Comparison of ENCODE assay signal across 8 cellular contexts in the genomic region with DNA sequence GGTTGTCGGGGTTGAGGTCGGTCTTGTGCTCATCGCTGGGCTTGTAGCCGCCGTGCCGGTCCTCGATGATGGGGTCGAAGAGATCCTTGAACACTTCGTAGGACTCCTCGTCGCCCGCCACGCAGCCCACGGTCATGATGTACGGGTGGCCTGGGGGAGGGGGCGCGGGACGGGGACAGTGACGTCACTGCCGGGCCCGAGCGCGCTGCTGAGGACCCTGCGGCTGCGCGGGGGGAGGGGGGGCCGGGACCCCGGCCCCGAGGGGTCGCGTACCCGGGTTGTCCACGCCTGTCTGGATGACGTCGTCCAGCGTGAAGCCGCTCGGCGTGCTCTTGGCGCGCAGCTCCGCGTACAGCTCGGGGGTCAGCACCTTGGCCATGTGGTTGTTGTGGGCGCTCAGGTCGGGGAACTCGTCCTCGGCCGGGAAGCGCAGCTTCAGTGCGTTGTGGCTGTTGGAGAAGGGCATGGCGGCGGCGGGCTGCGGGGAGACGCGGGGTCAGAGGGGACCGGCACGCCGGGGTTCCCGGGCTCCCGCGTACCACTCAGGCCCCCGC. TPM values are rescaled to one million over a fixed set of nuclear protein-coding genes. Genes with fewer than 3 reads are reported as not detected.
DNase-seq lines count a peak whose midpoint lies in the region; ATAC-seq and TF ChIP-seq lines count a peak whose summit lies in the region.

No MANE protein-coding gene starts in this region.

- H3K27ac ChIP-seq in mesendoderm (ENCODE audit: low read depth, low read length) (no peak overlapping the region), urinary bladder (ENCODE audit: low read depth) (peak overlapping the region; percentile 38)

- no peak overlapping the region for H2BK120ac ChIP-seq in mesendoderm (ENCODE audit: low read depth, low read length)

- no peak for ATAC-seq in HG03432 (IDR thresholded peaks at IDR 0.05; ENCODE audit: unreplicated experiment)

- no peak overlapping the region for H2BK5ac ChIP-seq in mesendoderm (ENCODE audit: low read length)

- DNase-seq in COR-L47 (lab: John Stamatoyannopoulos, UW) (peak; percentile 52), NCI-H1694 treated with DMSO at 0.1 percent for 48 hours (lab: John Stamatoyannopoulos, UW) (peak; percentile 38), choroid plexus epithelial cell (ENCODE audit: low read depth) (no peak), mesendoderm (peak; percentile 43), NAMALWA (ENCODE audit: low spot score) (no peak), MV-4-11 (lab: John Stamatoyannopoulos, UW) (no peak)

- H4K5ac ChIP-seq in mesendoderm (ENCODE audit: low read length), result no peak overlapping the region

- no peaks in the 10 kb centered on the region for H3K79me1 ChIP-seq in mesendoderm (ENCODE audit: low read length)

- TF ChIP-seq CTCF in choroid plexus epithelial cell (conservative IDR thresholded peaks at IDR 0.05; ENCODE audit: low read depth, low read length), result no peak

- H3K4me1 ChIP-seq in mesendoderm (ENCODE audit: control insufficient read depth, low read depth, low read length) (no peaks in the 10 kb centered on the region), urinary bladder (ENCODE audit: insufficient read depth) (no peaks in the 10 kb centered on the region)

- peak overlapping the region; percentile 64 for H3K9ac ChIP-seq in mesendoderm (ENCODE audit: low read length)

- H3K4ac ChIP-seq in mesendoderm (ENCODE audit: low read depth, low read length), result peak overlapping the region; percentile 20

- no peak overlapping the region for H3K23ac ChIP-seq in mesendoderm (ENCODE audit: low read length)

- no CpG with 5 or more reads among the region's 64 CpGs for WGBS in mesendoderm (ENCODE audit: extremely low coverage, insufficient coverage, low lambda C conversion rate)
- WGBS in urinary bladder, result under 1% methylated on average over 64 of the region's 64 CpGs

- peak overlapping the region; percentile 44 for H3K4me3 ChIP-seq in choroid plexus epithelial cell (ENCODE audit: low read depth, low read length)
- peak overlapping the region; percentile 72 for H3K4me3 ChIP-seq in mesendoderm (ENCODE audit: low read length)
- peak overlapping the region; percentile 58 for H3K4me3 ChIP-seq in urinary bladder (ENCODE audit: low read depth, low read length)

- H3K18ac ChIP-seq in mesendoderm (ENCODE audit: low read length), result peak overlapping the region; percentile 46

- no peaks in the 10 kb centered on the region for H3K36me3 ChIP-seq in mesendoderm (ENCODE audit: control insufficient read depth, insufficient read depth, low read length)
- no peaks in the 10 kb centered on the region for H3K36me3 ChIP-seq in urinary bladder (ENCODE audit: insufficient read depth)

- no peak overlapping the region for H2BK15ac ChIP-seq in mesendoderm (replicated peaks; ENCODE audit: low read depth)

- peak overlapping the region; percentile 71 for H3K4me2 ChIP-seq in mesendoderm (ENCODE audit: low read length)

- no peak overlapping the region for H2AK5ac ChIP-seq in mesendoderm (ENCODE audit: low read length)

- peak overlapping the region; percentile 86 for H3K56ac ChIP-seq in mesendoderm (ENCODE audit: low read length)

- H3K27me3 ChIP-seq in mesendoderm (ENCODE audit: insufficient read depth, low read length, poor library complexity), result peaks cover 5% of the 10 kb centered on the region

- no peaks in the 10 kb centered on the region for H3K79me2 ChIP-seq in mesendoderm (ENCODE audit: control insufficient read depth, insufficient read depth, low read length)

- H4K8ac ChIP-seq in mesendoderm (ENCODE audit: low read depth, low read length), result no peak overlapping the region

RNA-seq across cellular contexts. Expression of a gene that starts 0.5 kb away (rescaled TPM):
- polyA plus RNA-seq in mesendoderm (2013, experiment 1 of 2), result 162 TPM
- polyA plus RNA-seq in mesendoderm (2013, experiment 2 of 2), result 164 TPM
- 121 TPM for total RNA-seq in urinary bladder
- polyA plus RNA-seq in urinary bladder, result 1,521 TPM

RNA-seq across cellular contexts. Expression of a gene that starts 6.9 kb away (rescaled TPM):
- polyA plus RNA-seq in mesendoderm (2013, experiment 1 of 2), result 9.6 TPM
- polyA plus RNA-seq in mesendoderm (2013, experiment 2 of 2), result 9.5 TPM
- 5.7 TPM for total RNA-seq in urinary bladder
- polyA plus RNA-seq in urinary bladder, result 35.0 TPM

RNA-seq across cellular contexts. Expression of a gene that starts 40.4 kb away (rescaled TPM):
- polyA plus RNA-seq in mesendoderm (2013, experiment 1 of 2), result 22.9 TPM
- 21.8 TPM for polyA plus RNA-seq in mesendoderm (2013, experiment 2 of 2)
- total RNA-seq in urinary bladder, result 29.8 TPM
- polyA plus RNA-seq in urinary bladder, result 18.1 TPM

RNA-seq across cellular contexts. Expression of a gene that starts 40.7 kb away (rescaled TPM):
- 27.1 TPM for polyA plus RNA-seq in mesendoderm (2013, experiment 1 of 2)
- polyA plus RNA-seq in mesendoderm (2013, experiment 2 of 2), result 28.2 TPM
- 37.0 TPM for total RNA-seq in urinary bladder
- 52.4 TPM for polyA plus RNA-seq in urinary bladder

Comparison
In these comparisons a context has a peak if more than half of its experiments do, and no peak if none do; other contexts are left out.
1. DNase-seq: peak in COR-L47 (single experiment), NCI-H1694 treated with DMSO at 0.1 percent for 48 hours (single experiment) and mesendoderm (single experiment); none in choroid plexus epithelial cell (single experiment), NAMALWA (single experiment) and MV-4-11 (single experiment).
2. Peak in every context shown above with its lines, with median percentiles within 50 percentile points of each other: H3K4me3 ChIP-seq.